Comparison of ENCODE assay signal across 20 cellular contexts in the genomic region with DNA sequence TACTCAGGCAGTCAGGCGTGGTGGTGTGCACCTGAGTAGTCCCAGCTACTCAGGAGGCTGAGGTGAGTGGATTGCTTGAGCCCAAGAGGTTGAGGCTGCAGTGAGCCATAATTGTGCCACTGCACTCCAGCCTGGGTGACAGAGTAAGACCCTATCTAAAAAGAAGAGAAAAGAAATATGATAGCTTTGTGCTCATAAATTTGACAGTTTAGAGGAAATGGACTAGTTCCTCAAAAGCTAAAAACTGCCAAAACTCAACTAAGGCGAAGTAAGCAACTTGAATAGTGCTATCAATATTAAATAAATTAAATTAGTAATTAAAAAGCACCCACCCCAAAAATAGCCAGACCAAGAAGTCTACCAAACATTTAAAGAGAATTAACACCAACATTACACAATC. TPM values are rescaled to one million over a fixed set of nuclear protein-coding genes. Genes with fewer than 3 reads are reported as not detected.
"Had no signal": no experiment of that assay in that cellular context is flagged by ENCODE, and none has a peak within 500 bp of the region (broad histone marks: within the 10 kb centered on the region; RNA-seq: fewer than 3 reads in every experiment).

No MANE protein-coding gene starts in this region.

- H3K27me3 Mint-ChIP-seq: central memory CD8-positive, alpha-beta T cell had no signal

- H3K4me3 Mint-ChIP-seq: central memory CD8-positive, alpha-beta T cell; nephron had no signal

- DNase-seq: activated CD4-positive, alpha-beta T cell treated with anti-CD3 and anti-CD28 coated beads, Interleukin-2, amount 50 U/mL, for 1 hour; activated CD4-positive, CD25-positive, alpha-beta regulatory T cell; activated CD8-positive, alpha-beta memory T cell treated with anti-CD3 and anti-CD28 coated beads for 24 hours; activated CD8-positive, alpha-beta memory T cell treated with anti-CD3 and anti-CD28 coated beads, Interleukin-2, amount 50 U/mL, for 48 hours; activated effector memory CD4-positive, alpha-beta T cell treated with anti-CD3 and anti-CD28 coated beads, Interleukin-2, amount 50 U/mL, for 16 hours; activated naive CD4-positive, alpha-beta T cell treated with anti-CD3 and anti-CD28 coated beads, Interleukin-2, amount 50 U/mL, for 16 hours; activated T-cell treated with anti-CD3 and anti-CD28 coated beads, Interleukin-2, amount 50 U/mL, for 48 hours; colonic mucosa; effector CD4-positive, alpha-beta T cell; kidney; nucleus accumbens; retina; spleen; stimulated activated naive CD4-positive, alpha-beta T cell; thyroid gland had no signal

- ATAC-seq: left lobe of liver had no signal

- H3K27ac Mint-ChIP-seq: nephron had no signal

- H3K4me1 Mint-ChIP-seq: central memory CD8-positive, alpha-beta T cell; nephron had no signal

- H3K9me3 Mint-ChIP-seq: central memory CD8-positive, alpha-beta T cell; nephron had no signal

- H3K4me3 ChIP-seq: ascending aorta, colonic mucosa, lung, spleen, thyroid gland had no signal

RNA-seq across cellular contexts. Expression of gene SLC15A2, which starts 24.5 kb away (rescaled TPM):
- total RNA-seq: ascending aorta had no signal
